ENCODE assay signal across 1 cellular context in genomic region chr2:112881217-112882000, GRCh38.
TF ChIP-seq lines count a peak whose summit lies in the region.

No MANE protein-coding gene starts in this region.

TF ChIP-seq in GM12878, 131 proteins besides CTCF, POLR2A, EP300 and RAD21 (continued from another document):
- peak; percentile 92 for TF ChIP-seq BCL11A (IDR thresholded peaks at IDR 0.05; ENCODE audit: low read depth, low read length)
- peak; percentile 27; the same call in 1 of the 2 replicates for TF ChIP-seq BACH1 (IDR thresholded peaks at IDR 0.05; ENCODE audit: borderline replicate concordance)
- TF ChIP-seq IRF4 (IDR thresholded peaks at IDR 0.05; ENCODE audit: low read depth, low read length): peak; percentile 82
- no peak for TF ChIP-seq HCFC1 (IDR thresholded peaks at IDR 0.05; ENCODE audit: low read length)
- peak; percentile 76 for TF ChIP-seq EED (IDR thresholded peaks at IDR 0.05; ENCODE audit: low read depth)
- peak; percentile 12; the same call in 1 of the 2 replicates for TF ChIP-seq ATF7 (IDR thresholded peaks at IDR 0.05; ENCODE audit: low read depth)
- no peak for TF ChIP-seq SP1 (IDR thresholded peaks at IDR 0.05; ENCODE audit: low read depth, low read length)
- TF ChIP-seq STAT1 (conservative IDR thresholded peaks at IDR 0.05): no peak
- no peak for TF ChIP-seq ZNF622 (IDR thresholded peaks at IDR 0.05)
- TF ChIP-seq RBBP5 (conservative IDR thresholded peaks at IDR 0.05): no peak
- TF ChIP-seq HDGF (IDR thresholded peaks at IDR 0.05): no peak
TF ChIP-seq in GM12878: peak in this region for 29.
